ENCODE assay signal across 21 cellular contexts in the genomic region with DNA sequence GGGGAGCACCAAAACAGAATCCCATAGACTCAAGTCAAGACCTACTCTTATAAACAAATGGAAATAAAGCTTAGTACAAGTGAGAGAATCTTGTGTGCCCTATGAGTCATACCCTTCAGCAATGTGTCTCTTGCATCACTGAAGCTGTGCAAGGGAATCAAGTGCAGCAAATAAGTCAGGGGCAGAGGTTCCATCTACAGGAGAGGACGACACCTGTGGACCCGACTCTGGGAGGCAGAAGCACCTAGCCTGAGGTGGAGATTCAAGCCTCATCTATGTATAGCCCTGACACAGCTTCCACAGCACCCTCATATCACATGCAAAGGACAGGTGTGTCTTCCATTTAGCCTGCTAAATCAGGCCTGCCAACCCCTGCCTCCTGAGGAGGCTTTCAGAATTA.
DNase-seq lines count a peak whose midpoint lies in the region; ATAC-seq and TF ChIP-seq lines count a peak whose summit lies in the region.
"Had no signal": no experiment of that assay in that cellular context is flagged by ENCODE, and none has a peak within 500 bp of the region (broad histone marks: within the 10 kb centered on the region; RNA-seq: fewer than 3 reads in every experiment).

No MANE protein-coding gene starts in this region.

- H3F3A ChIP-seq in MM.1S (ENCODE audit: insufficient read depth, low read length): no peaks in the 10 kb centered on the region

- H2AK5ac ChIP-seq in mesenchymal stem cell (ENCODE audit: low read length, severe bottlenecking): no peak overlapping the region

- no peak for TF ChIP-seq CTCF in epithelial cell of esophagus (IDR thresholded peaks at IDR 0.05; ENCODE audit: insufficient read depth, low read depth, low read length, missing control alignments)
- TF ChIP-seq CTCF in MM.1S (IDR thresholded peaks at IDR 0.05; ENCODE audit: low read length): no peak

- H2AFZ ChIP-seq in Karpas-422 (ENCODE audit: low read length): peak overlapping the region; percentile 31
- no peak overlapping the region for H2AFZ ChIP-seq in mesenchymal stem cell (ENCODE audit: low read depth, low read length)
- H2AFZ ChIP-seq in MM.1S (ENCODE audit: low read length): no peak overlapping the region

- DNase-seq in DMS53 treated with DMSO at 0.1 percent for 48 hours (lab: John Stamatoyannopoulos, UW; ENCODE audit: unreplicated experiment): peak; percentile 20
- peak; percentile 73 for DNase-seq in Karpas-422
- peak; percentile 30 for DNase-seq in epithelial cell of esophagus (ENCODE audit: low read depth)
- peak; percentile 19 for DNase-seq in mesenchymal stem cell
- DNase-seq in MM.1S: no peak
- DNase-seq in NOMO-1 (lab: John Stamatoyannopoulos, UW; ENCODE audit: unreplicated experiment in 2 of 2): no peak
- DNase-seq: activated CD4-positive, alpha-beta T cell treated with anti-CD3 and anti-CD28 coated beads, Interleukin-2, amount 50 U/mL, for 48 hours; activated effector memory CD4-positive, alpha-beta T cell treated with Interleukin-2 at 50 U/mL for 16 hours; activated naive CD8-positive, alpha-beta T cell treated with anti-CD3 and anti-CD28 coated beads, Interleukin-2, amount 10 ng/mL, durations not matched to agents 7 days and 5 days; effector memory CD4-positive, alpha-beta T cell; esophagus squamous epithelium; Kasumi-1; left lung; NCI-H524; ovary; RPMI8226; T-helper 9 cell had no signal

- no peaks in the 10 kb centered on the region for H3K79me1 ChIP-seq in mesenchymal stem cell (replicated peaks; ENCODE audit: low read length, poor library complexity, severe bottlenecking)

- no peaks in the 10 kb centered on the region for H3K36me3 ChIP-seq in Karpas-422 (ENCODE audit: insufficient read depth, low read length)
- no peaks in the 10 kb centered on the region for H3K36me3 ChIP-seq in mesenchymal stem cell (ENCODE audit: control insufficient read depth in 1 of 2, insufficient read depth in 2 of 2, low read depth in 1 of 2, low read length in 2 of 2)
- H3K36me3 ChIP-seq in MM.1S (replicated peaks; ENCODE audit: insufficient read depth, low read length): no peaks in the 10 kb centered on the region
- H3K36me3 ChIP-seq: esophagus squamous epithelium, left lung, ovary had no signal

- no peak overlapping the region for H2BK120ac ChIP-seq in mesenchymal stem cell (ENCODE audit: low read depth, low read length)

- H3K4me2 ChIP-seq in Karpas-422 (ENCODE audit: low read depth, low read length, poor library complexity, severe bottlenecking): peak overlapping the region; percentile 51
- H3K4me2 ChIP-seq in mesenchymal stem cell (ENCODE audit: low read length, poor library complexity, severe bottlenecking): no peak overlapping the region
- no peak overlapping the region for H3K4me2 ChIP-seq in MM.1S (ENCODE audit: low read depth, low read length)

- no peak overlapping the region for H3K23ac ChIP-seq in mesenchymal stem cell (ENCODE audit: low read length in 2 of 2)

- no peak overlapping the region for H2BK12ac ChIP-seq in mesenchymal stem cell (ENCODE audit: low read length in 2 of 2)

- H3K4ac ChIP-seq in mesenchymal stem cell (ENCODE audit: low read depth in 1 of 2, low read length in 2 of 2): no peak overlapping the region

- H3K4me3 ChIP-seq in Karpas-422 (ENCODE audit: low read length): peak overlapping the region; percentile 1; the same call in 1 of the 2 replicates
- H3K4me3 ChIP-seq in epithelial cell of esophagus (ENCODE audit: low read length): no peak overlapping the region
- H3K4me3 ChIP-seq in mesenchymal stem cell (ENCODE audit: insufficient read depth in 1 of 2, low read depth in 1 of 2, low read length in 2 of 2): no peak overlapping the region
- H3K4me3 ChIP-seq in MM.1S (ENCODE audit: low read length): no peak overlapping the region
- H3K4me3 ChIP-seq: esophagus squamous epithelium, left lung, ovary had no signal

- no peak overlapping the region for H3K14ac ChIP-seq in mesenchymal stem cell (ENCODE audit: low read length in 2 of 2)

- H3K4me1 ChIP-seq in Karpas-422 (ENCODE audit: low read length) (peaks cover 92% of the 10 kb centered on the region), mesenchymal stem cell (ENCODE audit: control insufficient read depth, insufficient read depth, low read depth, low read length) (no peaks in the 10 kb centered on the region), MM.1S (ENCODE audit: low read length) (no peaks in the 10 kb centered on the region)
- H3K4me1 ChIP-seq: esophagus squamous epithelium, left lung had no signal

- H4K20me1 ChIP-seq in Karpas-422 (ENCODE audit: insufficient read depth, low read depth, low read length): no peaks in the 10 kb centered on the region
- no peaks in the 10 kb centered on the region for H4K20me1 ChIP-seq in MM.1S (ENCODE audit: insufficient read depth, low read length)

- H2BK15ac ChIP-seq in mesenchymal stem cell (ENCODE audit: low read depth, poor library complexity, severe bottlenecking): no peak overlapping the region

- H3K9me3 ChIP-seq in Karpas-422 (ENCODE audit: low read length): no peaks in the 10 kb centered on the region
- H3K9me3 ChIP-seq in mesenchymal stem cell (ENCODE audit: control insufficient read depth, low read length): no peaks in the 10 kb centered on the region
- H3K9me3 ChIP-seq in MM.1S (replicated peaks; ENCODE audit: insufficient read depth, low read length): no peaks in the 10 kb centered on the region
- H3K9me3 ChIP-seq: esophagus squamous epithelium, left lung, ovary had no signal

- H3K79me2 ChIP-seq in Karpas-422 (ENCODE audit: low read length): no peaks in the 10 kb centered on the region
- no peaks in the 10 kb centered on the region for H3K79me2 ChIP-seq in MM.1S (ENCODE audit: low read length)

- H2BK5ac ChIP-seq in mesenchymal stem cell (ENCODE audit: low read depth, low read length, poor library complexity, severe bottlenecking): no peak overlapping the region

- no peak overlapping the region for H4K91ac ChIP-seq in mesenchymal stem cell (ENCODE audit: low read length)

- H3K27me3 ChIP-seq in Karpas-422 (ENCODE audit: low read length) (no peaks in the 10 kb centered on the region), mesenchymal stem cell (ENCODE audit: control insufficient read depth in 1 of 2, insufficient read depth in 1 of 2, low read length in 2 of 2) (no peaks in the 10 kb centered on the region), MM.1S (replicated peaks; ENCODE audit: insufficient read depth, low read length) (no peaks in the 10 kb centered on the region)
- H3K27me3 ChIP-seq: esophagus squamous epithelium, left lung, ovary had no signal

- H3K9me2 ChIP-seq in Karpas-422 (replicated peaks; ENCODE audit: insufficient read depth, low read length) (no peaks in the 10 kb centered on the region), MM.1S (replicated peaks; ENCODE audit: insufficient read depth, low read length) (no peaks in the 10 kb centered on the region)

- H4K8ac ChIP-seq in mesenchymal stem cell (ENCODE audit: low read length): no peak overlapping the region

- ATAC-seq in HG03457 (IDR thresholded peaks at IDR 0.05; ENCODE audit: unreplicated experiment) (no peak), HG03460 (IDR thresholded peaks at IDR 0.05; ENCODE audit: unreplicated experiment) (no peak)
- ATAC-seq: left lung; natural killer cell treated with Interleukin-12 subunit alpha and Interleukin-12 subunit beta and Interleukin-15 and Interleukin-18, amount 100 ng/mL, for 72 hours; WTC11 had no signal

- H3K27ac ChIP-seq in Karpas-422 (ENCODE audit: low read length) (peak overlapping the region; percentile 90), mesenchymal stem cell (ENCODE audit: low read length, poor library complexity, severe bottlenecking) (no peak overlapping the region), MM.1S (ENCODE audit: low read length) (no peak overlapping the region)
- H3K27ac ChIP-seq: esophagus squamous epithelium, left lung, ovary had no signal

- WGBS in mesenchymal stem cell: 63% methylated on average over 2 of the region's 2 CpGs

- H3K9ac ChIP-seq in Karpas-422 (ENCODE audit: low read length) (peak overlapping the region; percentile 8), mesenchymal stem cell (ENCODE audit: low read length) (no peak overlapping the region), MM.1S (ENCODE audit: low read length) (no peak overlapping the region)

- H3K18ac ChIP-seq in mesenchymal stem cell (ENCODE audit: low read depth in 1 of 2, low read length in 2 of 2): no peak overlapping the region

Comparison
In these comparisons a context has a peak if more than half of its experiments do, and no peak if none do; other contexts are left out.
1. DNase-seq: peak in DMS53 treated with DMSO at 0.1 percent for 48 hours (single experiment), Karpas-422 (single experiment), epithelial cell of esophagus (single experiment) and mesenchymal stem cell (single experiment); none in MM.1S (single experiment) and NOMO-1 (0 of 2).